23 cellular contexts compared by ENCODE assay signal in the genomic region with DNA sequence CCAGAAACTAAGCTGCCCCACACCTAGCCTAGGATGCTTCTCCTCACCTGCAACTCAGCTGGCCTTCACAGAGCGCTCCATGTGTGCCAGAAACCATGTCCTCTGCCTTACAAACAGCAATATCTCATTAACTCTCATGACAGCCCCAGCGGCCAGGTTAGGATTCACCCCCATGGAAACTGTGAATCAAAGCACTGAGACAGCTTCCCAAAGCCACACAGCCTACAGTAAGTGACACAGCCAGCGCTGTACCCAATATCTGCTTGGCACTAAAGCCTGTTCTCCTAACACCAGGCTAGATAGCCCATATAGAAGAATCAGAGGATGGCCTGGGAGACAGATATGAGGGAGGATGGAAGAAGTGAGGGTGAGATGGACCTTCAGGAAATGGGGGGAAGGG. TPM values are rescaled to one million over a fixed set of nuclear protein-coding genes. Genes with fewer than 3 reads are reported as not detected.
DNase-seq lines count a peak whose midpoint lies in the region; ATAC-seq and TF ChIP-seq lines count a peak whose summit lies in the region.
"Had no signal": no experiment of that assay in that cellular context is flagged by ENCODE, and none has a peak within 500 bp of the region (broad histone marks: within the 10 kb centered on the region; RNA-seq: fewer than 3 reads in every experiment).

No MANE protein-coding gene starts in this region.

- no peak for TF ChIP-seq CTCF in brain (conservative IDR thresholded peaks at IDR 0.05)
- TF ChIP-seq CTCF in mucosa of descending colon (IDR thresholded peaks at IDR 0.05), result no peak
- TF ChIP-seq CTCF in prostate gland (IDR thresholded peaks at IDR 0.05), result no peak

- no peaks in the 10 kb centered on the region for H3K27me3 ChIP-seq in prostate gland (replicated peaks; ENCODE audit: insufficient read depth)
- H3K27me3 ChIP-seq: colonic mucosa, hepatocyte, transverse colon had no signal

- peaks cover 4% of the 10 kb centered on the region for H3K27me3 Mint-ChIP-seq in brain
- no peaks in the 10 kb centered on the region for H3K27me3 Mint-ChIP-seq in stimulated activated memory B cell treated with anti-CD40 and anti-IgM and Interleukin-4, amounts not matched to agents 10 μg/mL and 1 μg/mL and 100 μg/mL, for 72 hours

- 85% methylated on average over 3 of the region's 3 CpGs for WGBS in prostate gland

- peak; percentile 32 for DNase-seq in stimulated activated CD4-positive, alpha-beta T cell treated with anti-CD3 and anti-CD28 coated beads, Interleukin-15, amount 100 ng/mL, for 24 hours
- DNase-seq in stimulated activated CD4-positive, alpha-beta T cell treated with anti-CD3 and anti-CD28 coated beads, Interleukin-2, amount 100 ng/mL, for 48 hours, result no peak
- DNase-seq in NCI-H1694 treated with DMSO at 0.1 percent for 48 hours (lab: John Stamatoyannopoulos, UW), result peak; percentile 74
- no peak for DNase-seq in mucosa of descending colon
- DNase-seq in prostate gland (ENCODE audit: low spot score), result no peak
- no peak for DNase-seq in islet precursor cell
- DNase-seq: activated CD8-positive, alpha-beta T cell treated with anti-CD3 and anti-CD28 coated beads for 36 hours; activated gamma-delta T cell; Calu3; colonic mucosa; effector memory CD4-positive, alpha-beta T cell; foreskin melanocyte; naive thymus-derived CD4-positive, alpha-beta T cell; retina; spleen; stimulated activated CD4-positive, alpha-beta T cell treated with anti-CD3 and anti-CD28 coated beads, Interleukin-4, amount 100 ng/mL, for 24 hours; transverse colon had no signal

- no peak overlapping the region for H3K4me3 ChIP-seq in mucosa of descending colon
- no peak overlapping the region for H3K4me3 ChIP-seq in prostate gland
- H3K4me3 ChIP-seq: colonic mucosa, hepatocyte, spleen, transverse colon had no signal

- intact Hi-C loops in mucosa of descending colon (cut with DNase I, micrococcal nuclease), result no loop called here
- intact Hi-C loops in prostate gland (cut with DNase I), result no loop called here

- H3K36me3 Mint-ChIP-seq in brain, result no peaks in the 10 kb centered on the region
- no peaks in the 10 kb centered on the region for H3K36me3 Mint-ChIP-seq in stimulated activated memory B cell treated with anti-CD40 and anti-IgM and Interleukin-4, amounts not matched to agents 10 μg/mL and 1 μg/mL and 100 μg/mL, for 72 hours
- H3K36me3 Mint-ChIP-seq: naive thymus-derived CD4-positive, alpha-beta T cell had no signal

- no peaks in the 10 kb centered on the region for H3K9me3 ChIP-seq in mucosa of descending colon
- no peaks in the 10 kb centered on the region for H3K9me3 ChIP-seq in prostate gland
- H3K9me3 ChIP-seq: colonic mucosa, spleen, transverse colon had no signal

- no peak overlapping the region for H3K27ac ChIP-seq in prostate gland
- H3K27ac ChIP-seq: C4-2B, colonic mucosa, hepatocyte, spleen had no signal

- H3K27ac Mint-ChIP-seq in brain, result peak overlapping the region in 4 of 5 experiments; percentile 71 to 93 (median 92)
- H3K27ac Mint-ChIP-seq in stimulated activated memory B cell treated with anti-CD40 and anti-IgM and Interleukin-4, amounts not matched to agents 10 μg/mL and 1 μg/mL and 100 μg/mL, for 72 hours, result peak overlapping the region; percentile 35
- H3K27ac Mint-ChIP-seq: activated CD8-positive, alpha-beta T cell treated with anti-CD3 and anti-CD28 coated beads for 36 hours; T-helper 1 cell treated with Interleukin-12 subunit alpha and Interleukin-12 subunit beta and Interleukin-4 antibody, amounts not matched to agents 30 μg/mL and 1 μg/mL, for 36 hours had no signal

- peaks cover 0 to 3% (median 0%) of the 10 kb centered on the region in 5 experiments for H3K9me3 Mint-ChIP-seq in brain
- H3K9me3 Mint-ChIP-seq in stimulated activated memory B cell treated with anti-CD40 and anti-IgM and Interleukin-4, amounts not matched to agents 10 μg/mL and 1 μg/mL and 100 μg/mL, for 72 hours, result no peaks in the 10 kb centered on the region
- H3K9me3 Mint-ChIP-seq: activated CD8-positive, alpha-beta T cell treated with anti-CD3 and anti-CD28 coated beads for 36 hours; naive thymus-derived CD4-positive, alpha-beta T cell; T-helper 1 cell treated with Interleukin-12 subunit alpha and Interleukin-12 subunit beta and Interleukin-4 antibody, amounts not matched to agents 30 μg/mL and 1 μg/mL, for 36 hours had no signal

- no peak for TF ChIP-seq POLR2A in prostate gland (IDR thresholded peaks at IDR 0.05)

- no peaks in the 10 kb centered on the region for H3K36me3 ChIP-seq in mucosa of descending colon (ENCODE audit: low read depth)
- H3K36me3 ChIP-seq in prostate gland, result no peaks in the 10 kb centered on the region
- H3K36me3 ChIP-seq: colonic mucosa, spleen, transverse colon had no signal

- H3K4me3 Mint-ChIP-seq in brain, result peak overlapping the region in 4 of 5 experiments; percentile 1 to 69 (median 28)
- H3K4me3 Mint-ChIP-seq in stimulated activated memory B cell treated with anti-CD40 and anti-IgM and Interleukin-4, amounts not matched to agents 10 μg/mL and 1 μg/mL and 100 μg/mL, for 72 hours, result no peak overlapping the region
- H3K4me3 Mint-ChIP-seq: activated CD8-positive, alpha-beta T cell treated with anti-CD3 and anti-CD28 coated beads for 36 hours; naive thymus-derived CD4-positive, alpha-beta T cell; T-helper 1 cell treated with Interleukin-12 subunit alpha and Interleukin-12 subunit beta and Interleukin-4 antibody, amounts not matched to agents 30 μg/mL and 1 μg/mL, for 36 hours had no signal

- H3K4me1 ChIP-seq in mucosa of descending colon (ENCODE audit: low read depth) (no peaks in the 10 kb centered on the region), prostate gland (replicated peaks) (no peaks in the 10 kb centered on the region)
- H3K4me1 ChIP-seq: colonic mucosa, transverse colon had no signal

- no peak for ATAC-seq in stimulated activated memory B cell treated with anti-CD40 and anti-IgM and Interleukin-4, amounts not matched to agents 10 μg/mL and 1 μg/mL and 100 μg/mL, for 72 hours
- no peak for ATAC-seq in mucosa of descending colon
- ATAC-seq: activated CD8-positive, alpha-beta T cell treated with anti-CD3 and anti-CD28 coated beads for 36 hours; esophagus mucosa; naive thymus-derived CD4-positive, alpha-beta T cell had no signal

- peaks cover 62% of the 10 kb centered on the region for H3K4me1 Mint-ChIP-seq in brain
- peaks cover 51% of the 10 kb centered on the region for H3K4me1 Mint-ChIP-seq in stimulated activated memory B cell treated with anti-CD40 and anti-IgM and Interleukin-4, amounts not matched to agents 10 μg/mL and 1 μg/mL and 100 μg/mL, for 72 hours

RNA-seq across cellular contexts. Expression of a gene that starts 13.5 kb away (rescaled TPM):
- polyA plus RNA-seq in brain (ENCODE audit: insufficient read depth, low read depth, low replicate concordance), result 5.1 TPM
- total RNA-seq in mucosa of descending colon, result 10 to 100 TPM in 1 of 3 donors, 1 to 10 TPM in 2; 1.5 to 19.3 (median 2.0) TPM
- total RNA-seq in prostate gland, result 1 to 10 TPM; 1.2 to 3.0 TPM
- total RNA-seq: Calu3 had no signal
- polyA plus RNA-seq: naive thymus-derived CD4-positive, alpha-beta T cell had no signal

Comparison
In these comparisons a context has a peak if more than half of its experiments do, and no peak if none do; other contexts are left out.
1. DNase-seq: peak in stimulated activated CD4-positive, alpha-beta T cell treated with anti-CD3 and anti-CD28 coated beads, Interleukin-15, amount 100 ng/mL, for 24 hours (single experiment) and NCI-H1694 treated with DMSO at 0.1 percent for 48 hours (single experiment); none in stimulated activated CD4-positive, alpha-beta T cell treated with anti-CD3 and anti-CD28 coated beads, Interleukin-2, amount 100 ng/mL, for 48 hours (0 of 2), mucosa of descending colon (0 of 3), prostate gland (single experiment) and islet precursor cell (single experiment).